ENCODE assay signal across 1 cellular context in the genomic region with DNA sequence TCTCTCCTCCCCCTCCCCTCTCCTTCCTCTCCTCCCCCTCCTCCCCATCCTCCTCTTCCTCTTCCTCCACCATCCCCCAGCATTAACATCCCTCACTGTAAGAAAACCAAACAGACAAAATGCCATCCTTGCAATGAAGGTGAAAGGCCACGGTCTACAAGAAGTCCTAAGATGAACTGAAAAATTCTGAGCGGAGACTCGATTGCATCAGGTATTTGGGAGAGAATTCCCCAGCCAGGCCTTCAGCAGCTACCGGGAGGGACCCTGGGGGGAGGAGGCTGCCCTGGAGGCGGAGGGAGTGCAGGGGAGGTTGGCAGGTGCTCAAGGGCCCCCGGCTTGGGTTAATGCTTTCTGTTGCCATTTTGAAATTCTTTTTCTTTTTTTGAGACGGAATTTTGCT.
TF ChIP-seq lines count a peak whose summit lies in the region.

No MANE protein-coding gene starts in this region.

TF ChIP-seq in GM23338, 12 proteins besides CTCF, POLR2A, EP300 and RAD21 (continued from another document):
- TF ChIP-seq, protein P1, sequence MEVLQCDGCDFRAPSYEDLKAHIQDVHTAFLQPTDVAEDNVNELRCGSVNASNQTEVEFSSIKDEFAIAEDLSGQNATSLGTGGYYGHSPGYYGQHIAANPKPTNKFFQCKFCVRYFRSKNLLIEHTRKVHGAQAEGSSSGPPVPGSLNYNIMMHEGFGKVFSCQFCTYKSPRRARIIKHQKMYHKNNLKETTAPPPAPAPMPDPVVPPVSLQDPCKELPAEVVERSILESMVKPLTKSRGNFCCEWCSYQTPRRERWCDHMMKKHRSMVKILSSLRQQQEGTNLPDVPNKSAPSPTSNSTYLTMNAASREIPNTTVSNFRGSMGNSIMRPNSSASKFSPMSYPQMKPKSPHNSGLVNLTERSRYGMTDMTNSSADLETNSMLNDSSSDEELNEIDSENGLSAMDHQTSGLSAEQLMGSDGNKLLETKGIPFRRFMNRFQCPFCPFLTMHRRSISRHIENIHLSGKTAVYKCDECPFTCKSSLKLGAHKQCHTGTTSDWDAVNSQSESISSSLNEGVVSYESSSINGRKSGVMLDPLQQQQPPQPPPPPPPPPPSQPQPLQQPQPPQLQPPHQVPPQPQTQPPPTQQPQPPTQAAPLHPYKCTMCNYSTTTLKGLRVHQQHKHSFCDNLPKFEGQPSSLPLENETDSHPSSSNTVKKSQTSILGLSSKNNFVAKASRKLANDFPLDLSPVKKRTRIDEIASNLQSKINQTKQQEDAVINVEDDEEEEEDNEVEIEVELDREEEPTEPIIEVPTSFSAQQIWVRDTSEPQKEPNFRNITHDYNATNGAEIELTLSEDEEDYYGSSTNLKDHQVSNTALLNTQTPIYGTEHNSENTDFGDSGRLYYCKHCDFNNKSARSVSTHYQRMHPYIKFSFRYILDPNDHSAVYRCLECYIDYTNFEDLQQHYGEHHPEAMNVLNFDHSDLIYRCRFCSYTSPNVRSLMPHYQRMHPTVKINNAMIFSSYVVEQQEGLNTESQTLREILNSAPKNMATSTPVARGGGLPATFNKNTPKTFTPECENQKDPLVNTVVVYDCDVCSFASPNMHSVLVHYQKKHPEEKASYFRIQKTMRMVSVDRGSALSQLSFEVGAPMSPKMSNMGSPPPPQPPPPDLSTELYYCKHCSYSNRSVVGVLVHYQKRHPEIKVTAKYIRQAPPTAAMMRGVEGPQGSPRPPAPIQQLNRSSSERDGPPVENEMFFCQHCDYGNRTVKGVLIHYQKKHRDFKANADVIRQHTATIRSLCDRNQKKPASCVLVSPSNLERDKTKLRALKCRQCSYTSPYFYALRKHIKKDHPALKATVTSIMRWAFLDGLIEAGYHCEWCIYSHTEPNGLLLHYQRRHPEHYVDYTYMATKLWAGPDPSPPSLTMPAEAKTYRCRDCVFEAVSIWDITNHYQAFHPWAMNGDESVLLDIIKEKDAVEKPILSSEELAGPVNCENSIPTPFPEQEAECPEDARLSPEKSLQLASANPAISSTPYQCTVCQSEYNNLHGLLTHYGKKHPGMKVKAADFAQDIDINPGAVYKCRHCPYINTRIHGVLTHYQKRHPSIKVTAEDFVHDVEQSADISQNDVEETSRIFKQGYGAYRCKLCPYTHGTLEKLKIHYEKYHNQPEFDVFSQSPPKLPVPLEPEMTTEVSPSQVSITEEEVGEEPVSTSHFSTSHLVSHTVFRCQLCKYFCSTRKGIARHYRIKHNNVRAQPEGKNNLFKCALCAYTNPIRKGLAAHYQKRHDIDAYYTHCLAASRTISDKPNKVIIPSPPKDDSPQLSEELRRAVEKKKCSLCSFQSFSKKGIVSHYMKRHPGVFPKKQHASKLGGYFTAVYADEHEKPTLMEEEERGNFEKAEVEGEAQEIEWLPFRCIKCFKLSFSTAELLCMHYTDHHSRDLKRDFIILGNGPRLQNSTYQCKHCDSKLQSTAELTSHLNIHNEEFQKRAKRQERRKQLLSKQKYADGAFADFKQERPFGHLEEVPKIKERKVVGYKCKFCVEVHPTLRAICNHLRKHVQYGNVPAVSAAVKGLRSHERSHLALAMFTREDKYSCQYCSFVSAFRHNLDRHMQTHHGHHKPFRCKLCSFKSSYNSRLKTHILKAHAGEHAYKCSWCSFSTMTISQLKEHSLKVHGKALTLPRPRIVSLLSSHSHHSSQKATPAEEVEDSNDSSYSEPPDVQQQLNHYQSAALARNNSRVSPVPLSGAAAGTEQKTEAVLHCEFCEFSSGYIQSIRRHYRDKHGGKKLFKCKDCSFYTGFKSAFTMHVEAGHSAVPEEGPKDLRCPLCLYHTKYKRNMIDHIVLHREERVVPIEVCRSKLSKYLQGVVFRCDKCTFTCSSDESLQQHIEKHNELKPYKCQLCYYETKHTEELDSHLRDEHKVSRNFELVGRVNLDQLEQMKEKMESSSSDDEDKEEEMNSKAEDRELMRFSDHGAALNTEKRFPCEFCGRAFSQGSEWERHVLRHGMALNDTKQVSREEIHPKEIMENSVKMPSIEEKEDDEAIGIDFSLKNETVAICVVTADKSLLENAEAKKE (CRISPR knock-in tag; IDR thresholded peaks at IDR 0.05) = no peak
